Comparison of ENCODE assay signal across 10 cellular contexts in the genomic region with DNA sequence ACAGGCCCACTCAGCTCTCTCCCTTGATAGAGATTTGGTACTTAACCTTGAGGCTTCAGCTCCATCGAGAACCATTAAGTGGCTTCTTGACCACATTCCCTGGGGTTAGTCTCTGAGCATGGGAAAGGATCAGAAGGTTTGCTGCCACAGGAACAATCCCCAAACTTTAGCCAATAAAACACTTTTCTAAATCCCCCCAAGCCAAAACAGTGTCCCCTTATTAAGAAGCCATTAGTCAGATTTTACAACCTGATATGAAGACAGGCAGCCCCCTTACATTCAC. TPM values are rescaled to one million over a fixed set of nuclear protein-coding genes. Genes with fewer than 3 reads are reported as not detected.
DNase-seq lines count a peak whose midpoint lies in the region; ATAC-seq, FAIRE-seq and TF ChIP-seq lines count a peak whose summit lies in the region.
"Had no signal": no experiment of that assay in that cellular context is flagged by ENCODE, and none has a peak within 500 bp of the region (broad histone marks: within the 10 kb centered on the region; RNA-seq: fewer than 3 reads in every experiment).

No MANE protein-coding gene starts in this region.

- no peak overlapping the region for H3K27ac ChIP-seq in SK-N-SH (ENCODE audit: low read depth in 2 of 2, low read length in 1 of 2)
- no peak overlapping the region for H3K27ac ChIP-seq in keratinocyte (ENCODE audit: control insufficient read depth, insufficient read depth, low read length)

- no peaks in the 10 kb centered on the region for H3K9me3 ChIP-seq in SK-N-SH
- H3K9me3 ChIP-seq in keratinocyte (ENCODE audit: control insufficient read depth, low read depth, low read length): no peaks in the 10 kb centered on the region

- H4K20me1 ChIP-seq in SK-N-SH (ENCODE audit: insufficient read depth) (no peaks in the 10 kb centered on the region), keratinocyte (ENCODE audit: control insufficient read depth, extremely low read depth, insufficient read depth, low read length) (no peaks in the 10 kb centered on the region)

- H3K4me2 ChIP-seq in SK-N-SH (peak overlapping the region; percentile 3; the same call in 1 of the 2 replicates), keratinocyte (ENCODE audit: control insufficient read depth, extremely low read depth, insufficient read depth, low read depth, low read length) (peak overlapping the region; percentile 74)

- no peak overlapping the region for H3K9ac ChIP-seq in SK-N-SH
- peak overlapping the region; percentile 8 for H3K9ac ChIP-seq in keratinocyte (ENCODE audit: control insufficient read depth, extremely low read depth, insufficient read depth, low read length)

- peak overlapping the region; percentile 34 for H3K4me3 Mint-ChIP-seq in activated CD8-positive, alpha-beta T cell treated with anti-CD3 and anti-CD28 coated beads for 36 hours
- peak overlapping the region; percentile 36 to 56 for H3K4me3 Mint-ChIP-seq in stimulated activated naive B cell treated with anti-CD40 and anti-IgM and Interleukin-4, amounts not matched to agents 10 μg/mL and 1 μg/mL and 100 μg/mL, for 72 hours

- no peak for TF ChIP-seq CTCF in SK-N-SH (IDR thresholded peaks at IDR 0.05)
- no peak for TF ChIP-seq CTCF in activated CD8-positive, alpha-beta T cell treated with anti-CD3 and anti-CD28 coated beads for 36 hours (IDR thresholded peaks at IDR 0.05)
- no peak for TF ChIP-seq CTCF in keratinocyte (optimal IDR thresholded peaks at IDR 0.05 in 1 of 3, IDR thresholded peaks at IDR 0.05 in 1 of 3, conservative IDR thresholded peaks at IDR 0.05 in 1 of 3; ENCODE audit: extremely low read depth in 1 of 3, insufficient read depth in 2 of 3, low read length in 3 of 3)

- H3F3A ChIP-seq in SK-N-SH (replicated peaks; ENCODE audit: insufficient read depth): no peaks in the 10 kb centered on the region

- peak overlapping the region; percentile 41; the same call in 1 of the 2 replicates for H2AFZ ChIP-seq in SK-N-SH (ENCODE audit: low read depth)
- H2AFZ ChIP-seq in keratinocyte (ENCODE audit: control insufficient read depth, low read length): peak overlapping the region; percentile 91

- intact Hi-C loops in activated CD8-positive, alpha-beta T cell treated with anti-CD3 and anti-CD28 coated beads for 36 hours (cut with micrococcal nuclease): no loop called here

- ATAC-seq in SK-N-SH treated with all-trans-retinoic acid at 6 μM for 48 hours: no peak
- no peak for ATAC-seq in activated CD8-positive, alpha-beta T cell treated with anti-CD3 and anti-CD28 coated beads for 36 hours
- no peak for ATAC-seq in stimulated activated naive B cell treated with anti-CD40 and anti-IgM and Interleukin-4, amounts not matched to agents 10 μg/mL and 1 μg/mL and 100 μg/mL, for 72 hours (replicated peaks)

- H3K4me1 ChIP-seq in SK-N-SH (ENCODE audit: control insufficient read depth in 1 of 2, insufficient read depth in 2 of 2, low read depth in 1 of 2, low read length in 1 of 2) (peaks cover 0 to 3% of the 10 kb centered on the region in 2 experiments; a peak in 1 of 4 replicates), keratinocyte (ENCODE audit: control insufficient read depth, extremely low read depth, insufficient read depth, low read length) (no peaks in the 10 kb centered on the region)

- CTCF ChIA-PET in SK-N-SH (lab: Yijun Ruan, JAX): interaction anchor here (0.6 to 1.4 kb wide), 4 partner anchors 17 to 1210 kb away, joined by 3 to 5 read pairs (median 3); no protein-coding TSS in a partner anchor
- CTCF ChIA-PET in activated CD8-positive, alpha-beta T cell treated with anti-CD3 and anti-CD28 coated beads for 36 hours (lab: Charles Lee): interaction anchor here (2.7 kb wide), 1 partner anchor 65 kb away, joined by 7 read pairs; no protein-coding TSS in a partner anchor

- H3K9me2 ChIP-seq in SK-N-SH: no peaks in the 10 kb centered on the region

- no peak overlapping the region for H3K4me3 ChIP-seq in SK-N-SH (ENCODE audit: low read depth in 2 of 2, low read length in 1 of 2)
- H3K4me3 ChIP-seq in keratinocyte (ENCODE audit: control insufficient read depth in 2 of 3, extremely low read depth in 1 of 3, insufficient read depth in 2 of 3, low read depth in 1 of 3, low read length in 3 of 3): peak overlapping the region in 2 of 3 experiments; percentile 60 to 72

- peaks cover 5% of the 10 kb centered on the region for H3K4me1 Mint-ChIP-seq in activated CD8-positive, alpha-beta T cell treated with anti-CD3 and anti-CD28 coated beads for 36 hours (ENCODE audit: low read depth)
- peaks cover 7 to 20% of the 10 kb centered on the region in 2 donors for H3K4me1 Mint-ChIP-seq in stimulated activated naive B cell treated with anti-CD40 and anti-IgM and Interleukin-4, amounts not matched to agents 10 μg/mL and 1 μg/mL and 100 μg/mL, for 72 hours

- peaks cover 1% of the 10 kb centered on the region for H3K9me3 Mint-ChIP-seq in activated CD8-positive, alpha-beta T cell treated with anti-CD3 and anti-CD28 coated beads for 36 hours
- peaks cover 2 to 4% of the 10 kb centered on the region in 2 donors for H3K9me3 Mint-ChIP-seq in stimulated activated naive B cell treated with anti-CD40 and anti-IgM and Interleukin-4, amounts not matched to agents 10 μg/mL and 1 μg/mL and 100 μg/mL, for 72 hours

- no peak for TF ChIP-seq EP300 in SK-N-SH (IDR thresholded peaks at IDR 0.05; ENCODE audit: borderline replicate concordance in 1 of 2, low read depth in 1 of 2, low read length in 1 of 2)

- H3K27ac Mint-ChIP-seq in activated CD8-positive, alpha-beta T cell treated with anti-CD3 and anti-CD28 coated beads for 36 hours: no peak overlapping the region
- H3K27ac Mint-ChIP-seq in stimulated activated naive B cell treated with anti-CD40 and anti-IgM and Interleukin-4, amounts not matched to agents 10 μg/mL and 1 μg/mL and 100 μg/mL, for 72 hours: peak overlapping the region; percentile 33

- POLR2A ChIA-PET in SK-N-SH (lab: Yijun Ruan, JAX): no interaction called here
- POLR2A ChIA-PET in activated CD8-positive, alpha-beta T cell treated with anti-CD3 and anti-CD28 coated beads for 36 hours (lab: Charles Lee): no interaction called here

- no peak for FAIRE-seq in keratinocyte (lab: Jason Lieb, UNC)

- no peaks in the 10 kb centered on the region for H3K9me1 ChIP-seq in keratinocyte (ENCODE audit: control insufficient read depth, extremely low read depth, insufficient read depth, low read length)

- dilution Hi-C loops in keratinocyte (cut with MboI; ENCODE audit: extremely low pct_ligation_motif_present, low sequenced_read_pairs): no loop called here

- 69% methylated on average over 1 of the region's 1 CpG for WGBS in SK-N-SH (ENCODE audit: low lambda C conversion rate)

- no peaks in the 10 kb centered on the region for H3K79me2 ChIP-seq in SK-N-SH (ENCODE audit: insufficient read depth)
- H3K79me2 ChIP-seq in keratinocyte (ENCODE audit: control insufficient read depth, insufficient read depth, low read length): no peaks in the 10 kb centered on the region

- H3K27me3 ChIP-seq in SK-N-SH (ENCODE audit: insufficient read depth) (no peaks in the 10 kb centered on the region), keratinocyte (ENCODE audit: control insufficient read depth, extremely low read depth, insufficient read depth, low read length) (no peaks in the 10 kb centered on the region)

- DNase-seq in SK-N-SH: no peak
- DNase-seq in activated CD8-positive, alpha-beta T cell treated with anti-CD3 and anti-CD28 coated beads for 36 hours: no peak
- DNase-seq in keratinocyte (ENCODE audit: low read depth, low spot score): no peak
- DNase-seq in stimulated activated naive B cell treated with anti-CD40 and anti-IgM and Interleukin-4, amounts not matched to agents 10 μg/mL and 1 μg/mL and 100 μg/mL, for 72 hours: no peak
- DNase-seq in dermis blood vessel endothelial cell: no peak
- no peak for DNase-seq in activated gamma-delta T cell (lab: John Stamatoyannopoulos, UW)
- no peak for DNase-seq in SK-N-DZ (ENCODE audit: low spot score)
- DNase-seq: 8988T, NCI-H1694 had no signal

- TF ChIP-seq RAD21 in SK-N-SH (IDR thresholded peaks at IDR 0.05; ENCODE audit: low read length): no peak

- H3K36me3 ChIP-seq in SK-N-SH (replicated peaks in 1 of 2; ENCODE audit: control insufficient read depth in 1 of 2, insufficient read depth in 2 of 2, low read length in 1 of 2): no peaks in the 10 kb centered on the region
- H3K36me3 ChIP-seq in keratinocyte (ENCODE audit: control insufficient read depth in 2 of 2, extremely low read depth in 1 of 2, insufficient read depth in 2 of 2, low read length in 2 of 2): no peaks in the 10 kb centered on the region

- H3K36me3 Mint-ChIP-seq in activated CD8-positive, alpha-beta T cell treated with anti-CD3 and anti-CD28 coated beads for 36 hours (ENCODE audit: low read depth): peaks cover 1% of the 10 kb centered on the region
- no peaks in the 10 kb centered on the region for H3K36me3 Mint-ChIP-seq in stimulated activated naive B cell treated with anti-CD40 and anti-IgM and Interleukin-4, amounts not matched to agents 10 μg/mL and 1 μg/mL and 100 μg/mL, for 72 hours

- peaks cover 2% of the 10 kb centered on the region for H3K27me3 Mint-ChIP-seq in activated CD8-positive, alpha-beta T cell treated with anti-CD3 and anti-CD28 coated beads for 36 hours
- H3K27me3 Mint-ChIP-seq in stimulated activated naive B cell treated with anti-CD40 and anti-IgM and Interleukin-4, amounts not matched to agents 10 μg/mL and 1 μg/mL and 100 μg/mL, for 72 hours: no peaks in the 10 kb centered on the region

TF ChIP-seq in SK-N-SH, 30 proteins besides CTCF, POLR2A, EP300 and RAD21 (continues in another document):
- no peak for TF ChIP-seq TAF1 (IDR thresholded peaks at IDR 0.05; ENCODE audit: borderline replicate concordance, low read depth, low read length)

TF ChIP-seq in SK-N-SH treated with all-trans-retinoic acid at 6 μM for 48 hours, 23 proteins besides CTCF, POLR2A, EP300 and RAD21 (continues in another document):
- TF ChIP-seq BACH2 (CRISPR knock-in tag; IDR thresholded peaks at IDR 0.05; ENCODE audit: borderline replicate concordance) (no peak), TOX (CRISPR knock-in tag; IDR thresholded peaks at IDR 0.05; ENCODE audit: borderline replicate concordance) (no peak), ZFP3 (CRISPR knock-in tag; IDR thresholded peaks at IDR 0.05) (no peak)

RNA-seq across cellular contexts. Expression of a gene that starts 37.7 kb away (rescaled TPM):
- polyA plus RNA-seq in SK-N-SH (2012; rRNA removed) (3.2 and 4.6 TPM in 2 replicates), keratinocyte (0.61 to 3.2 TPM (median 2.7 TPM) in 3 replicates)
- polyA plus RNA-seq in SK-N-SH (2012; cell fraction: cytosol; rRNA removed): 4.1 and 4.4 TPM in 2 replicates
- polyA plus RNA-seq in SK-N-SH (2012; cell fraction: nucleus; rRNA removed): 1.2 and 2.9 TPM in 2 replicates
- under 1 TPM; 0.23 to 0.34 TPM for total RNA-seq in activated CD8-positive, alpha-beta T cell treated with anti-CD3 and anti-CD28 coated beads for 36 hours
- 0.06 TPM for polyA plus RNA-seq in keratinocyte (2011; ENCODE audit: low read depth)
- 0.36 and 0.84 TPM in 2 replicates for polyA plus RNA-seq in keratinocyte (2011; cell fraction: cytosol; rRNA removed)
- 1.1 and 1.3 TPM in 2 replicates for polyA plus RNA-seq in keratinocyte (2011; cell fraction: nucleus; rRNA removed)
- polyA plus RNA-seq in keratinocyte (2012; ENCODE audit: low replicate concordance): 0.03 and 3.3 TPM in 2 replicates
- 6.1 to 19.5 TPM (median 7.5 TPM) in 3 replicates for polyA minus RNA-seq in keratinocyte
- polyA minus RNA-seq in keratinocyte (2011; cell fraction: cytosol; rRNA and poly(A)+ RNA removed): 4.2 TPM
- polyA minus RNA-seq in keratinocyte (2011; cell fraction: nucleus; rRNA and poly(A)+ RNA removed): 2.5 and 3.5 TPM in 2 replicates
- 0.47 and 1.5 TPM in 2 replicates for total RNA-seq in dermis blood vessel endothelial cell
- 18.0 and 25.8 TPM in 2 replicates for polyA plus RNA-seq in SK-N-DZ (2014; cell fraction: cytosol; rRNA removed)
- 13.8 and 16.7 TPM in 2 replicates for polyA plus RNA-seq in SK-N-DZ (2014; cell fraction: nucleus; rRNA removed)

Comparison
In these comparisons a context has a peak if more than half of its experiments do, and no peak if none do; other contexts are left out.
1. H3K4me3 ChIP-seq: peak in keratinocyte (2 of 3); none in SK-N-SH (0 of 2).